1 cellular context compared by ENCODE assay signal in the genomic region with DNA sequence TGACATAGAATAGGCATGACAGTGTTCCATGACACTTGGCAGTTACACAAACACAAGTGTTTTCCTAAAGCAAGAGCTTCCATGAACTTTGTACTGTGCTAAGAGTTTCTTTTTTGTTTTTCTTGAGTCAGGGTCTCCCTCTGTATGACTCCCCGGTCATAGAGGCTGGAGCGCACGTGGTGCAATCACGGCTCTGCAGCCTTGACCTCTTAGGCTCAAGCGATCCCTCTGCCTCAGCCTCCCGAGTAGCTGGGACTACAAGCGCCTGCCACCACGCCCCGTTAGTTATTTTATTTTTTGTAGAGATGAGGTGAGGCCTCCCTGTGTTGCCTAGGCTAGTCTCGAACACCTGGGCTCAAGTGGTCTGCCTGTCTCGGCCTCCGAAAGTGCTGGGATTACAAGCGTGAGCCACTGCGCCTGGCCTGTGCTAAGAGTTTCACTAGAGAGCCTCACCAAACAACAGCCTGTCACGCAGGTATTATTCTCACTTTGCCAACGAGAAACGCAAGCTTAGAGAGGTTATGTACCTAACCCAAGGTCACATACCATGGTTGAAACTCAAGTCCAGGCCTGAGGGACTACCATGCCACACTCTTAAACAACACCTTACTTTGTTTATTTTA.
TF ChIP-seq lines count a peak whose summit lies in the region.

No MANE protein-coding gene starts in this region.

TF ChIP-seq in HepG2, 621 proteins besides CTCF, POLR2A, EP300 and RAD21 (continued from another document and continues in another):
- TF ChIP-seq, protein P1, sequence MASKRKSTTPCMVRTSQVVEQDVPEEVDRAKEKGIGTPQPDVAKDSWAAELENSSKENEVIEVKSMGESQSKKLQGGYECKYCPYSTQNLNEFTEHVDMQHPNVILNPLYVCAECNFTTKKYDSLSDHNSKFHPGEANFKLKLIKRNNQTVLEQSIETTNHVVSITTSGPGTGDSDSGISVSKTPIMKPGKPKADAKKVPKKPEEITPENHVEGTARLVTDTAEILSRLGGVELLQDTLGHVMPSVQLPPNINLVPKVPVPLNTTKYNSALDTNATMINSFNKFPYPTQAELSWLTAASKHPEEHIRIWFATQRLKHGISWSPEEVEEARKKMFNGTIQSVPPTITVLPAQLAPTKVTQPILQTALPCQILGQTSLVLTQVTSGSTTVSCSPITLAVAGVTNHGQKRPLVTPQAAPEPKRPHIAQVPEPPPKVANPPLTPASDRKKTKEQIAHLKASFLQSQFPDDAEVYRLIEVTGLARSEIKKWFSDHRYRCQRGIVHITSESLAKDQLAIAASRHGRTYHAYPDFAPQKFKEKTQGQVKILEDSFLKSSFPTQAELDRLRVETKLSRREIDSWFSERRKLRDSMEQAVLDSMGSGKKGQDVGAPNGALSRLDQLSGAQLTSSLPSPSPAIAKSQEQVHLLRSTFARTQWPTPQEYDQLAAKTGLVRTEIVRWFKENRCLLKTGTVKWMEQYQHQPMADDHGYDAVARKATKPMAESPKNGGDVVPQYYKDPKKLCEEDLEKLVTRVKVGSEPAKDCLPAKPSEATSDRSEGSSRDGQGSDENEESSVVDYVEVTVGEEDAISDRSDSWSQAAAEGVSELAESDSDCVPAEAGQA (IDR thresholded peaks at IDR 0.05; ENCODE audit: low read depth) = no peak
- TF ChIP-seq, protein P1 (CRISPR knock-in tag; IDR thresholded peaks at IDR 0.05; ENCODE audit: borderline replicate concordance) = no peak
- TF ChIP-seq IRX3 (CRISPR knock-in tag; IDR thresholded peaks at IDR 0.05; ENCODE audit: borderline replicate concordance, low read depth) (no peak), ZMYM4 (CRISPR knock-in tag; IDR thresholded peaks at IDR 0.05) (peak; percentile 79), YEATS4 (CRISPR knock-in tag; IDR thresholded peaks at IDR 0.05; ENCODE audit: borderline replicate concordance) (peak; percentile 65; the same call in 1 of the 2 replicates), CEBPB (IDR thresholded peaks at IDR 0.05; ENCODE audit: borderline replicate concordance, low read depth, low read length) (peak; percentile 21; the same call in 1 of the 2 replicates), KDM5B (CRISPR knock-in tag; IDR thresholded peaks at IDR 0.05; ENCODE audit: borderline replicate concordance) (no peak), MYC (CRISPR knock-in tag; IDR thresholded peaks at IDR 0.05; ENCODE audit: borderline replicate concordance) (no peak), TRIM24 (CRISPR knock-in tag; IDR thresholded peaks at IDR 0.05) (no peak), ISX (CRISPR knock-in tag; conservative IDR thresholded peaks at IDR 0.05) (no peak), TCF7 (IDR thresholded peaks at IDR 0.05; ENCODE audit: low read depth) (0 out of 2 replicates have a peak, but pooled peaks have one; percentile 12), TMF1 (CRISPR knock-in tag; IDR thresholded peaks at IDR 0.05; ENCODE audit: low read depth) (no peak), ARNTL (CRISPR knock-in tag; IDR thresholded peaks at IDR 0.05) (peak; percentile 40; the same call in 1 of the 2 replicates), ZNF256 (CRISPR knock-in tag; conservative IDR thresholded peaks at IDR 0.05) (no peak), NR2F2 (IDR thresholded peaks at IDR 0.05; ENCODE audit: borderline replicate concordance, low read depth) (peak; percentile 56), HNF4A (CRISPR knock-in tag; IDR thresholded peaks at IDR 0.05) (peak; percentile 69), ARHGAP35 (CRISPR knock-in tag; IDR thresholded peaks at IDR 0.05; ENCODE audit: borderline replicate concordance) (no peak), NR2F6 (IDR thresholded peaks at IDR 0.05) (peak; percentile 70), NR2F6 (CRISPR knock-in tag; IDR thresholded peaks at IDR 0.05) (peak; percentile 54; the same call in 1 of the 2 replicates), FOXP1 (IDR thresholded peaks at IDR 0.05) (no peak), FOXP1 (CRISPR knock-in tag; IDR thresholded peaks at IDR 0.05) (0 out of 2 replicates have a peak, but pooled peaks have one; percentile 21), SIN3A (IDR thresholded peaks at IDR 0.05; ENCODE audit: borderline replicate concordance, low read depth, low read length) (no peak), FOXA3 (CRISPR knock-in tag; IDR thresholded peaks at IDR 0.05) (peak; percentile 24; the same call in 1 of the 2 replicates), MBNL3 (CRISPR knock-in tag; conservative IDR thresholded peaks at IDR 0.05) (no peak), NCOA1 (CRISPR knock-in tag; IDR thresholded peaks at IDR 0.05) (no peak), CHCHD3 (CRISPR knock-in tag; IDR thresholded peaks at IDR 0.05) (no peak), ZNF460 (CRISPR knock-in tag; IDR thresholded peaks at IDR 0.05; ENCODE audit: borderline replicate concordance) (peak; percentile 84), MED1 (CRISPR knock-in tag; IDR thresholded peaks at IDR 0.05) (peak; percentile 58; the same call in 1 of the 2 replicates), ZNF709 (CRISPR knock-in tag; IDR thresholded peaks at IDR 0.05) (no peak), POGZ (CRISPR knock-in tag; IDR thresholded peaks at IDR 0.05) (0 out of 2 replicates have a peak, but pooled peaks have one; percentile 66), KDM1A (CRISPR knock-in tag; IDR thresholded peaks at IDR 0.05) (0 out of 2 replicates have a peak, but pooled peaks have one; percentile 30), NFIC (IDR thresholded peaks at IDR 0.05; ENCODE audit: low read length) (no peak), POLR2AphosphoS5 (IDR thresholded peaks at IDR 0.05; ENCODE audit: low read depth, low read length) (no peak)
- TF ChIP-seq, protein P2, sequence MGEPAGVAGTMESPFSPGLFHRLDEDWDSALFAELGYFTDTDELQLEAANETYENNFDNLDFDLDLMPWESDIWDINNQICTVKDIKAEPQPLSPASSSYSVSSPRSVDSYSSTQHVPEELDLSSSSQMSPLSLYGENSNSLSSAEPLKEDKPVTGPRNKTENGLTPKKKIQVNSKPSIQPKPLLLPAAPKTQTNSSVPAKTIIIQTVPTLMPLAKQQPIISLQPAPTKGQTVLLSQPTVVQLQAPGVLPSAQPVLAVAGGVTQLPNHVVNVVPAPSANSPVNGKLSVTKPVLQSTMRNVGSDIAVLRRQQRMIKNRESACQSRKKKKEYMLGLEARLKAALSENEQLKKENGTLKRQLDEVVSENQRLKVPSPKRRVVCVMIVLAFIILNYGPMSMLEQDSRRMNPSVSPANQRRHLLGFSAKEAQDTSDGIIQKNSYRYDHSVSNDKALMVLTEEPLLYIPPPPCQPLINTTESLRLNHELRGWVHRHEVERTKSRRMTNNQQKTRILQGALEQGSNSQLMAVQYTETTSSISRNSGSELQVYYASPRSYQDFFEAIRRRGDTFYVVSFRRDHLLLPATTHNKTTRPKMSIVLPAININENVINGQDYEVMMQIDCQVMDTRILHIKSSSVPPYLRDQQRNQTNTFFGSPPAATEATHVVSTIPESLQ (CRISPR knock-in tag; conservative IDR thresholded peaks at IDR 0.05) = no peak
- TF ChIP-seq, protein P3, sequence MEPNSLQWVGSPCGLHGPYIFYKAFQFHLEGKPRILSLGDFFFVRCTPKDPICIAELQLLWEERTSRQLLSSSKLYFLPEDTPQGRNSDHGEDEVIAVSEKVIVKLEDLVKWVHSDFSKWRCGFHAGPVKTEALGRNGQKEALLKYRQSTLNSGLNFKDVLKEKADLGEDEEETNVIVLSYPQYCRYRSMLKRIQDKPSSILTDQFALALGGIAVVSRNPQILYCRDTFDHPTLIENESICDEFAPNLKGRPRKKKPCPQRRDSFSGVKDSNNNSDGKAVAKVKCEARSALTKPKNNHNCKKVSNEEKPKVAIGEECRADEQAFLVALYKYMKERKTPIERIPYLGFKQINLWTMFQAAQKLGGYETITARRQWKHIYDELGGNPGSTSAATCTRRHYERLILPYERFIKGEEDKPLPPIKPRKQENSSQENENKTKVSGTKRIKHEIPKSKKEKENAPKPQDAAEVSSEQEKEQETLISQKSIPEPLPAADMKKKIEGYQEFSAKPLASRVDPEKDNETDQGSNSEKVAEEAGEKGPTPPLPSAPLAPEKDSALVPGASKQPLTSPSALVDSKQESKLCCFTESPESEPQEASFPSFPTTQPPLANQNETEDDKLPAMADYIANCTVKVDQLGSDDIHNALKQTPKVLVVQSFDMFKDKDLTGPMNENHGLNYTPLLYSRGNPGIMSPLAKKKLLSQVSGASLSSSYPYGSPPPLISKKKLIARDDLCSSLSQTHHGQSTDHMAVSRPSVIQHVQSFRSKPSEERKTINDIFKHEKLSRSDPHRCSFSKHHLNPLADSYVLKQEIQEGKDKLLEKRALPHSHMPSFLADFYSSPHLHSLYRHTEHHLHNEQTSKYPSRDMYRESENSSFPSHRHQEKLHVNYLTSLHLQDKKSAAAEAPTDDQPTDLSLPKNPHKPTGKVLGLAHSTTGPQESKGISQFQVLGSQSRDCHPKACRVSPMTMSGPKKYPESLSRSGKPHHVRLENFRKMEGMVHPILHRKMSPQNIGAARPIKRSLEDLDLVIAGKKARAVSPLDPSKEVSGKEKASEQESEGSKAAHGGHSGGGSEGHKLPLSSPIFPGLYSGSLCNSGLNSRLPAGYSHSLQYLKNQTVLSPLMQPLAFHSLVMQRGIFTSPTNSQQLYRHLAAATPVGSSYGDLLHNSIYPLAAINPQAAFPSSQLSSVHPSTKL (CRISPR knock-in tag; IDR thresholded peaks at IDR 0.05) = peak; percentile 64
- TF ChIP-seq, protein P4, sequence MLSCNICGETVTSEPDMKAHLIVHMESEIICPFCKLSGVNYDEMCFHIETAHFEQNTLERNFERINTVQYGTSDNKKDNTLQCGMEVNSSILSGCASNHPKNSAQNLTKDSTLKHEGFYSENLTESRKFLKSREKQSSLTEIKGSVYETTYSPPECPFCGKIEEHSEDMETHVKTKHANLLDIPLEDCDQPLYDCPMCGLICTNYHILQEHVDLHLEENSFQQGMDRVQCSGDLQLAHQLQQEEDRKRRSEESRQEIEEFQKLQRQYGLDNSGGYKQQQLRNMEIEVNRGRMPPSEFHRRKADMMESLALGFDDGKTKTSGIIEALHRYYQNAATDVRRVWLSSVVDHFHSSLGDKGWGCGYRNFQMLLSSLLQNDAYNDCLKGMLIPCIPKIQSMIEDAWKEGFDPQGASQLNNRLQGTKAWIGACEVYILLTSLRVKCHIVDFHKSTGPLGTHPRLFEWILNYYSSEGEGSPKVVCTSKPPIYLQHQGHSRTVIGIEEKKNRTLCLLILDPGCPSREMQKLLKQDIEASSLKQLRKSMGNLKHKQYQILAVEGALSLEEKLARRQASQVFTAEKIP (CRISPR knock-in tag; IDR thresholded peaks at IDR 0.05; ENCODE audit: borderline replicate concordance) = no peak
- TF ChIP-seq, protein P5, sequence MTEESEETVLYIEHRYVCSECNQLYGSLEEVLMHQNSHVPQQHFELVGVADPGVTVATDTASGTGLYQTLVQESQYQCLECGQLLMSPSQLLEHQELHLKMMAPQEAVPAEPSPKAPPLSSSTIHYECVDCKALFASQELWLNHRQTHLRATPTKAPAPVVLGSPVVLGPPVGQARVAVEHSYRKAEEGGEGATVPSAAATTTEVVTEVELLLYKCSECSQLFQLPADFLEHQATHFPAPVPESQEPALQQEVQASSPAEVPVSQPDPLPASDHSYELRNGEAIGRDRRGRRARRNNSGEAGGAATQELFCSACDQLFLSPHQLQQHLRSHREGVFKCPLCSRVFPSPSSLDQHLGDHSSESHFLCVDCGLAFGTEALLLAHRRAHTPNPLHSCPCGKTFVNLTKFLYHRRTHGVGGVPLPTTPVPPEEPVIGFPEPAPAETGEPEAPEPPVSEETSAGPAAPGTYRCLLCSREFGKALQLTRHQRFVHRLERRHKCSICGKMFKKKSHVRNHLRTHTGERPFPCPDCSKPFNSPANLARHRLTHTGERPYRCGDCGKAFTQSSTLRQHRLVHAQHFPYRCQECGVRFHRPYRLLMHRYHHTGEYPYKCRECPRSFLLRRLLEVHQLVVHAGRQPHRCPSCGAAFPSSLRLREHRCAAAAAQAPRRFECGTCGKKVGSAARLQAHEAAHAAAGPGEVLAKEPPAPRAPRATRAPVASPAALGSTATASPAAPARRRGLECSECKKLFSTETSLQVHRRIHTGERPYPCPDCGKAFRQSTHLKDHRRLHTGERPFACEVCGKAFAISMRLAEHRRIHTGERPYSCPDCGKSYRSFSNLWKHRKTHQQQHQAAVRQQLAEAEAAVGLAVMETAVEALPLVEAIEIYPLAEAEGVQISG (CRISPR knock-in tag; IDR thresholded peaks at IDR 0.05) = peak; percentile 34; the same call in 1 of the 2 replicates
- TF ChIP-seq, protein P6, sequence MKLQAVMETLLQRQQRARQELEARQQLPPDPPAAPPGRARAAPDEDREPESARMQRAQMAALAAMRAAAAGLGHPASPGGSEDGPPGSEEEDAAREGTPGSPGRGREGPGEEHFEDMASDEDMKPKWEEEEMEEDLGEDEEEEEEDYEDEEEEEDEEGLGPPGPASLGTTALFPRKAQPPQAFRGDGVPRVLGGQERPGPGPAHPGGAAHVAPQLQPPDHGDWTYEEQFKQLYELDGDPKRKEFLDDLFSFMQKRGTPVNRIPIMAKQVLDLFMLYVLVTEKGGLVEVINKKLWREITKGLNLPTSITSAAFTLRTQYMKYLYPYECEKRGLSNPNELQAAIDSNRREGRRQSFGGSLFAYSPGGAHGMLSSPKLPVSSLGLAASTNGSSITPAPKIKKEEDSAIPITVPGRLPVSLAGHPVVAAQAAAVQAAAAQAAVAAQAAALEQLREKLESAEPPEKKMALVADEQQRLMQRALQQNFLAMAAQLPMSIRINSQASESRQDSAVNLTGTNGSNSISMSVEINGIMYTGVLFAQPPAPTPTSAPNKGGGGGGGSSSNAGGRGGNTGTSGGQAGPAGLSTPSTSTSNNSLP (IDR thresholded peaks at IDR 0.05; ENCODE audit: low read depth, low read length) = no peak
